In genomic region chr2:71821856-71822255, GRCh38 we compare ENCODE assay signal across 18 cellular contexts.
A peak's percentile ranks its signal among the peaks of the same experiment; 100 is the strongest.
DNase-seq lines count a peak whose midpoint lies in the region; ATAC-seq and TF ChIP-seq lines count a peak whose summit lies in the region.
"Had no signal": no experiment of that assay in that cellular context is flagged by ENCODE, and none has a peak within 500 bp of the region (broad histone marks: within the 10 kb centered on the region; RNA-seq: fewer than 3 reads in every experiment).

No MANE protein-coding gene starts in this region.

- no peaks in the 10 kb centered on the region for H3K36me3 Mint-ChIP-seq in HFFc6 (ENCODE audit: low read depth)
- H3K36me3 Mint-ChIP-seq: CD14-positive monocyte; CD8-positive, alpha-beta T cell had no signal

- H3K4me1 ChIP-seq in heart left ventricle = no peaks in the 10 kb centered on the region

- no peak overlapping the region for H3K4me3 ChIP-seq in heart left ventricle
- H3K4me3 ChIP-seq: GM12878, K562 had no signal

- no peak overlapping the region; the same call in 1 of the 2 replicates for H3K27ac Mint-ChIP-seq in HFFc6
- H3K27ac Mint-ChIP-seq: CD14-positive monocyte; CD8-positive, alpha-beta T cell; H9 had no signal

- TF ChIP-seq POLR2A in heart left ventricle (IDR thresholded peaks at IDR 0.05) = no peak

- peaks cover 0 to 12% (median 0%) of the 10 kb centered on the region in 12 donors for H3K9me3 ChIP-seq in heart left ventricle

- H3K27me3 ChIP-seq in heart left ventricle = no peaks in the 10 kb centered on the region

- H3K36me3 ChIP-seq in heart left ventricle = no peaks in the 10 kb centered on the region

- H3K27me3 Mint-ChIP-seq in HFFc6 (ENCODE audit: insufficient read depth) = peaks cover 5% of the 10 kb centered on the region

- peaks cover 24% of the 10 kb centered on the region for H3K4me1 Mint-ChIP-seq in HFFc6 (ENCODE audit: low read depth)
- H3K4me1 Mint-ChIP-seq: CD14-positive monocyte had no signal

- DNase-seq in EL (peak; percentile 74), HFFc6 (peak; percentile 7), NCI-H226 (peak; percentile 88), iris pigment epithelial cell (ENCODE audit: low read depth) (peak; percentile 24), DMS53 (lab: John Stamatoyannopoulos, UW) (no peak), SK-N-DZ (ENCODE audit: low spot score) (no peak), heart left ventricle (no peak)
- DNase-seq: CD8-positive, alpha-beta T cell; COR-L47; DMS153; DND-41; GOT3; H9; Karpas-422 had no signal

- no peak for ATAC-seq in HG03439 (IDR thresholded peaks at IDR 0.05; ENCODE audit: unreplicated experiment)
- no peak for ATAC-seq in heart left ventricle
- ATAC-seq: CD8-positive, alpha-beta T cell; GM12878; K562 had no signal

- H3K4me3 Mint-ChIP-seq in HFFc6 = no peak overlapping the region
- H3K4me3 Mint-ChIP-seq: CD14-positive monocyte; CD8-positive, alpha-beta T cell; H9 had no signal

- no peak overlapping the region for H3K27ac ChIP-seq in heart left ventricle

- TF ChIP-seq CTCF in HFFc6 (IDR thresholded peaks at IDR 0.05) (no peak), heart left ventricle (IDR thresholded peaks at IDR 0.05) (no peak)

- intact Hi-C loops in heart left ventricle (cut with DNase I) = no loop called here

- no peaks in the 10 kb centered on the region for H3K9me3 Mint-ChIP-seq in HFFc6

Comparison
In these comparisons a context has a peak if more than half of its experiments do, and no peak if none do; other contexts are left out.
1. DNase-seq: peak in EL (single experiment), HFFc6 (single experiment), NCI-H226 (single experiment) and iris pigment epithelial cell (single experiment); none in DMS53 (single experiment), SK-N-DZ (single experiment) and heart left ventricle (0 of 5).